In the genomic region with DNA sequence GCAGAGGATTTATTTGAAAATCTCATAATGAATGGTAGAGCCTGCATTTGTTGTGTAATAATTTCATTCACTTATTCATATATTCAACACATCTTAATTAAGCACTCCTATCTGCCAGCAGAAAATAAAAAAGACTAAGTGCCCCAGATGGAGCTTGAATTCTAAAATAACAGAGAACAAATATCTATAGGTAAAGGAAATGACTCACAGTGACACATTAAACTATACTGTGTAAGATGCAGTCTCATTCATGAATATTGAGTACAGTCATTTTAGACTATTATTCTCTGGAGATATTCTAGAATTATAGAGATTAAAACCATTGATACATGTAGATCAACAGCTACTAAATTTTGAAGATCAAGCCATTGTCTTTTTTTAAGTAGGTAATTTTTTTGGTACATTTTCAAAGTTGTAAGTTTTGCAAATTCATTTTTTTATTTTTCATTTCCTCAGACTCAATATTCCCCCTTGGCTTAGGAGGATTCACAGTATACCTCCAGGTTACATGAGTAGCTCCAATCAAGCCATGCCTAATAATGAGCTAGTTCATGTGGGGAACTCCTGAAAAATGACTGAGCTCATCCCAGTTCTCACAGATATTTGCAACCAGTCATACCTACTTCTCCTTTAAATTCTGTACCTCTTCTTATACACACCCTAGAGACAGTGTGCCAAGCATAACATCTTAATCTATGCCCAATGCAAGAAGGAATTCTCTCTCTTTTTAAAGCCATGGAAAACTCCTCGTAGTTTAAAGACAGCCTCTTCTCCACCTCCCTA, we compare ENCODE assay signal across 22 cellular contexts.
"Had no signal": no experiment of that assay in that cellular context is flagged by ENCODE, and none has a peak within 500 bp of the region (broad histone marks: within the 10 kb centered on the region; RNA-seq: fewer than 3 reads in every experiment).

No MANE protein-coding gene starts in this region.

- H3K36me3 ChIP-seq: ascending aorta, tibial nerve, vagina had no signal

- DNase-seq: activated CD4-positive, alpha-beta T cell treated with anti-CD3 and anti-CD28 coated beads for 4 hours; activated CD8-positive, alpha-beta memory T cell treated with anti-CD3 and anti-CD28 coated beads, Interleukin-2, amount 50 U/mL, for 4 hours; activated CD8-positive, alpha-beta T cell treated with anti-CD3 and anti-CD28 coated beads for 36 hours; activated naive CD8-positive, alpha-beta T cell treated with anti-CD3 and anti-CD28 coated beads, Interleukin-2, amount 50 U/mL, for 24 hours; activated T-cell treated with anti-CD3 and anti-CD28 coated beads, Interleukin-2, amount 50 U/mL, for 72 hours; cortex of kidney; effector memory CD4-positive, alpha-beta T cell; erythroblast; foreskin fibroblast; islet precursor cell; left ventricle myocardium superior; mesendoderm; occipital lobe; right cardiac atrium; T1000 had no signal

- H3K4me3 ChIP-seq: ascending aorta, tibial nerve, vagina had no signal

- H3K27ac Mint-ChIP-seq: activated CD8-positive, alpha-beta T cell treated with anti-CD3 and anti-CD28 coated beads for 36 hours; activated naive CD8-positive, alpha-beta T cell treated with anti-CD3 and anti-CD28 coated beads, Interleukin-2, amount 50 U/mL, for 24 hours; activated T-cell treated with anti-CD3 and anti-CD28 coated beads, Interleukin-2, amount 50 U/mL, for 72 hours; nephron; progenitor cell of endocrine pancreas; stimulated activated memory B cell treated with anti-CD40 and anti-IgM and Interleukin-4, amounts not matched to agents 10 μg/mL and 1 μg/mL and 100 μg/mL, for 72 hours had no signal

- H3K4me1 ChIP-seq: ascending aorta, tibial nerve, vagina had no signal

- H3K27ac ChIP-seq: ascending aorta, tibial nerve, vagina, VCaP had no signal

- ATAC-seq: activated CD8-positive, alpha-beta T cell treated with anti-CD3 and anti-CD28 coated beads for 36 hours; activated naive CD8-positive, alpha-beta T cell treated with anti-CD3 and anti-CD28 coated beads, Interleukin-2, amount 50 U/mL, for 24 hours; activated T-cell treated with anti-CD3 and anti-CD28 coated beads, Interleukin-2, amount 50 U/mL, for 72 hours; left ventricle myocardium superior; right cardiac atrium; stimulated activated memory B cell treated with anti-CD40 and anti-IgM and Interleukin-4, amounts not matched to agents 10 μg/mL and 1 μg/mL and 100 μg/mL, for 72 hours had no signal

- H3K27me3 ChIP-seq: ascending aorta, tibial nerve, vagina had no signal

- H3K36me3 Mint-ChIP-seq: stimulated activated memory B cell treated with anti-CD40 and anti-IgM and Interleukin-4, amounts not matched to agents 10 μg/mL and 1 μg/mL and 100 μg/mL, for 72 hours had no signal

- H3K9me3 Mint-ChIP-seq: activated CD8-positive, alpha-beta T cell treated with anti-CD3 and anti-CD28 coated beads for 36 hours; nephron; stimulated activated memory B cell treated with anti-CD40 and anti-IgM and Interleukin-4, amounts not matched to agents 10 μg/mL and 1 μg/mL and 100 μg/mL, for 72 hours had no signal
